ENCODE assay signal across 7 cellular contexts in the genomic region with DNA sequence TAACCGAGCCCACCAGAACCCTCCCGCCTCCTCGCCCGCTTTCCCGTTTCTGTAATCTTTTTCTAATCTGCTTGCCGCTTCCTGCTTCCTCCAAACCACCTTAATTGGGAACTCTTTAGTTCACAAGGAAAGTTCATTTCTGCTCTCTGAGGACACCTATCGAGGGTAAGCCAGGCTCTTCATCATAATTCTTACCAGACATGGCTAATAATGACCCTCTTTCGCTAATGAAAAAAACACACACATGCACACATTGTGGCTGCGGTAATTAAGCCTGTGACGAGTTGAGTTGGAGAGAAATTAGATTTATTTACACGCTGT.
DNase-seq lines count a peak whose midpoint lies in the region; ATAC-seq and TF ChIP-seq lines count a peak whose summit lies in the region.

No MANE protein-coding gene starts in this region.

- no peaks in the 10 kb centered on the region for H3K9me3 ChIP-seq in iPS-15b (ENCODE audit: control insufficient read depth, insufficient read depth, low read length)
- no peaks in the 10 kb centered on the region for H3K9me3 ChIP-seq in skeletal muscle satellite cell (replicated peaks; ENCODE audit: low read length)

- TF ChIP-seq CTCF in HFF-Myc (IDR thresholded peaks at IDR 0.05; ENCODE audit: low read depth, low read length, missing control alignments) = peak; percentile 45

- no peaks in the 10 kb centered on the region for H3K9me3 Mint-ChIP-seq in activated naive CD8-positive, alpha-beta T cell treated with anti-CD3 and anti-CD28 coated beads, Interleukin-2, amount 10 ng/mL, durations not matched to agents 7 days and 5 days
- H3K9me3 Mint-ChIP-seq in activated T-cell treated with anti-CD3 and anti-CD28 coated beads, Interleukin-2, amount 50 U/mL, for 24 hours = no peaks in the 10 kb centered on the region
- no peaks in the 10 kb centered on the region for H3K9me3 Mint-ChIP-seq in stimulated activated naive CD8-positive, alpha-beta T cell treated with anti-CD3 and anti-CD28 coated beads, Interleukin-15, amount 100 ng/mL, for 72 hours
- H3K9me3 Mint-ChIP-seq in activated naive CD4-positive, alpha-beta T cell treated with anti-CD3 and anti-CD28 coated beads, Interleukin-2, amount 50 U/mL, for 72 hours = no peaks in the 10 kb centered on the region

- H3K4me1 Mint-ChIP-seq in activated naive CD8-positive, alpha-beta T cell treated with anti-CD3 and anti-CD28 coated beads, Interleukin-2, amount 10 ng/mL, durations not matched to agents 7 days and 5 days = peaks cover 5% of the 10 kb centered on the region
- H3K4me1 Mint-ChIP-seq in activated T-cell treated with anti-CD3 and anti-CD28 coated beads, Interleukin-2, amount 50 U/mL, for 24 hours (ENCODE audit: low read depth) = peaks cover 9% of the 10 kb centered on the region
- peaks cover 13% of the 10 kb centered on the region for H3K4me1 Mint-ChIP-seq in stimulated activated naive CD8-positive, alpha-beta T cell treated with anti-CD3 and anti-CD28 coated beads, Interleukin-15, amount 100 ng/mL, for 72 hours

- DNase-seq in HFF-Myc (ENCODE audit: extremely low read depth, low read depth) = peak; percentile 29
- DNase-seq in activated naive CD8-positive, alpha-beta T cell treated with anti-CD3 and anti-CD28 coated beads, Interleukin-2, amount 10 ng/mL, durations not matched to agents 7 days and 5 days = no peak
- no peak for DNase-seq in activated T-cell treated with anti-CD3 and anti-CD28 coated beads, Interleukin-2, amount 50 U/mL, for 24 hours
- no peak for DNase-seq in stimulated activated naive CD8-positive, alpha-beta T cell treated with anti-CD3 and anti-CD28 coated beads, Interleukin-15, amount 100 ng/mL, for 72 hours
- DNase-seq in activated naive CD4-positive, alpha-beta T cell treated with anti-CD3 and anti-CD28 coated beads, Interleukin-2, amount 50 U/mL, for 72 hours (ENCODE audit: low spot score in 2 of 2) = no peak

- H3K4me1 ChIP-seq in iPS-15b (ENCODE audit: control insufficient read depth, insufficient read depth, low read length) = peaks cover 27% of the 10 kb centered on the region
- H3K4me1 ChIP-seq in skeletal muscle satellite cell (ENCODE audit: control insufficient read depth, insufficient read depth, low read length) = peaks cover 7% of the 10 kb centered on the region

- peak overlapping the region; percentile 82 for H3K4me2 ChIP-seq in skeletal muscle satellite cell (ENCODE audit: low read length)

- H3K9ac ChIP-seq in iPS-15b (ENCODE audit: low read depth, low read length) (no peak overlapping the region), skeletal muscle satellite cell (ENCODE audit: low read depth, low read length) (peak overlapping the region; percentile 47)

- peak overlapping the region; percentile 20 for H3K4me3 Mint-ChIP-seq in activated naive CD8-positive, alpha-beta T cell treated with anti-CD3 and anti-CD28 coated beads, Interleukin-2, amount 10 ng/mL, durations not matched to agents 7 days and 5 days
- no peak overlapping the region for H3K4me3 Mint-ChIP-seq in activated T-cell treated with anti-CD3 and anti-CD28 coated beads, Interleukin-2, amount 50 U/mL, for 24 hours
- H3K4me3 Mint-ChIP-seq in stimulated activated naive CD8-positive, alpha-beta T cell treated with anti-CD3 and anti-CD28 coated beads, Interleukin-15, amount 100 ng/mL, for 72 hours = peak overlapping the region in 1 of 2 donors; percentile 40

- H3K27me3 ChIP-seq in iPS-15b (ENCODE audit: control insufficient read depth, insufficient read depth, low read length) (no peaks in the 10 kb centered on the region), skeletal muscle satellite cell (ENCODE audit: control insufficient read depth, insufficient read depth, low read length) (peaks cover 19% of the 10 kb centered on the region)

- ATAC-seq in activated naive CD8-positive, alpha-beta T cell treated with anti-CD3 and anti-CD28 coated beads, Interleukin-2, amount 10 ng/mL, durations not matched to agents 7 days and 5 days (ENCODE audit: low read depth) = no peak
- no peak for ATAC-seq in stimulated activated naive CD8-positive, alpha-beta T cell treated with anti-CD3 and anti-CD28 coated beads, Interleukin-15, amount 100 ng/mL, for 72 hours
- no peak for ATAC-seq in activated naive CD4-positive, alpha-beta T cell treated with anti-CD3 and anti-CD28 coated beads, Interleukin-2, amount 50 U/mL, for 72 hours

- H3K27me3 Mint-ChIP-seq in activated naive CD8-positive, alpha-beta T cell treated with anti-CD3 and anti-CD28 coated beads, Interleukin-2, amount 10 ng/mL, durations not matched to agents 7 days and 5 days = peaks cover 35% of the 10 kb centered on the region
- peaks cover 48% of the 10 kb centered on the region for H3K27me3 Mint-ChIP-seq in activated T-cell treated with anti-CD3 and anti-CD28 coated beads, Interleukin-2, amount 50 U/mL, for 24 hours
- peaks cover 60% of the 10 kb centered on the region for H3K27me3 Mint-ChIP-seq in stimulated activated naive CD8-positive, alpha-beta T cell treated with anti-CD3 and anti-CD28 coated beads, Interleukin-15, amount 100 ng/mL, for 72 hours

- H3K36me3 Mint-ChIP-seq in activated naive CD8-positive, alpha-beta T cell treated with anti-CD3 and anti-CD28 coated beads, Interleukin-2, amount 10 ng/mL, durations not matched to agents 7 days and 5 days = no peaks in the 10 kb centered on the region
- no peaks in the 10 kb centered on the region for H3K36me3 Mint-ChIP-seq in activated T-cell treated with anti-CD3 and anti-CD28 coated beads, Interleukin-2, amount 50 U/mL, for 24 hours (ENCODE audit: low read depth)
- no peaks in the 10 kb centered on the region for H3K36me3 Mint-ChIP-seq in activated naive CD4-positive, alpha-beta T cell treated with anti-CD3 and anti-CD28 coated beads, Interleukin-2, amount 50 U/mL, for 72 hours

- H3K36me3 ChIP-seq in iPS-15b (ENCODE audit: control insufficient read depth, insufficient read depth, low read length) (no peaks in the 10 kb centered on the region), skeletal muscle satellite cell (ENCODE audit: insufficient read depth, low read length) (no peaks in the 10 kb centered on the region)

- H3K4me3 ChIP-seq in HFF-Myc (replicated peaks; ENCODE audit: low read depth, low read length) (peak overlapping the region; percentile 11; the same call in 1 of the 2 replicates), iPS-15b (ENCODE audit: low read depth, low read length) (peak overlapping the region; percentile 31), skeletal muscle satellite cell (ENCODE audit: low read length) (peak overlapping the region; percentile 60)

- H3K27ac Mint-ChIP-seq in activated naive CD8-positive, alpha-beta T cell treated with anti-CD3 and anti-CD28 coated beads, Interleukin-2, amount 10 ng/mL, durations not matched to agents 7 days and 5 days = no peak overlapping the region
- no peak overlapping the region for H3K27ac Mint-ChIP-seq in activated T-cell treated with anti-CD3 and anti-CD28 coated beads, Interleukin-2, amount 50 U/mL, for 24 hours
- H3K27ac Mint-ChIP-seq in stimulated activated naive CD8-positive, alpha-beta T cell treated with anti-CD3 and anti-CD28 coated beads, Interleukin-15, amount 100 ng/mL, for 72 hours = peak overlapping the region in 1 of 2 donors; percentile 22
- H3K27ac Mint-ChIP-seq in activated naive CD4-positive, alpha-beta T cell treated with anti-CD3 and anti-CD28 coated beads, Interleukin-2, amount 50 U/mL, for 72 hours = no peak overlapping the region

- POLR2A ChIA-PET in activated naive CD8-positive, alpha-beta T cell treated with anti-CD3 and anti-CD28 coated beads, Interleukin-2, amount 10 ng/mL, durations not matched to agents 7 days and 5 days (lab: Charles Lee) = no interaction called here
